Comparison of ENCODE assay signal across 19 cellular contexts in the genomic region with DNA sequence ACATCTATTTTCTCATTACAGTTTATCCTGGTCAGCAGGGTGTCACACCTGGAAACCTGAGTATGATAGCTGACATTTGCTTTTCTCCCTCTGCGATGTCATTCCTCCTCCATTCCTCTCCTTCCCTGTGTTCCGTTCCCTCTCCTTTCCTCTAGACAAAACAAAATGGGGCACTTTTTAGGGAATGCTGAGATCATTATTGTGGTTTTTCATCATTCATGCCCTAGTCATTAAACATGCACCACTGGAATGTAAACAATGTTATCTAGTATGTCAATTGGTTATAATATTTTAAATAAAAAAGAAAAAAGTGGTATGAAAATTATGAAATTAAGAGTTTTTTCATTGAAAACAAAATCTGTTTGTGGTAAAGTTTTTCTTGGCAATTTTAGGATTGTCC.
DNase-seq lines count a peak whose midpoint lies in the region; ATAC-seq, FAIRE-seq and TF ChIP-seq lines count a peak whose summit lies in the region.
"Had no signal": no experiment of that assay in that cellular context is flagged by ENCODE, and none has a peak within 500 bp of the region (broad histone marks: within the 10 kb centered on the region; RNA-seq: fewer than 3 reads in every experiment).

No MANE protein-coding gene starts in this region.

- no peak overlapping the region for H3K27ac ChIP-seq in gastroesophageal sphincter
- H3K27ac ChIP-seq: foreskin keratinocyte, PC-9 had no signal

- H3K9me3 Mint-ChIP-seq in progenitor cell of endocrine pancreas (ENCODE audit: low read depth): no peaks in the 10 kb centered on the region
- H3K9me3 Mint-ChIP-seq: activated naive CD8-positive, alpha-beta T cell treated with anti-CD3 and anti-CD28 coated beads, Interleukin-2, amount 50 U/mL, for 24 hours; CD14-positive monocyte; GM23338; immature natural killer cell; T-cell had no signal

- no peaks in the 10 kb centered on the region for H3K4me1 ChIP-seq in gastroesophageal sphincter

- H3K36me3 Mint-ChIP-seq in progenitor cell of endocrine pancreas (ENCODE audit: insufficient read depth): no peaks in the 10 kb centered on the region

- H3K4me3 ChIP-seq in gastroesophageal sphincter: no peak overlapping the region
- H3K4me3 ChIP-seq: GM23338, ovary, PC-9 had no signal

- FAIRE-seq in RCC 7860 (lab: Jason Lieb, UNC): peak; percentile 59
- FAIRE-seq: G401.6 had no signal

- no peaks in the 10 kb centered on the region for H3K27me3 Mint-ChIP-seq in progenitor cell of endocrine pancreas
- H3K27me3 Mint-ChIP-seq: activated naive CD8-positive, alpha-beta T cell treated with anti-CD3 and anti-CD28 coated beads, Interleukin-2, amount 50 U/mL, for 24 hours; T-cell had no signal

- 79 to 92% methylated on average over 2 of the region's 2 CpGs for WGBS in gastroesophageal sphincter (ENCODE audit: low coverage in 1 of 2), 2 donors

- peaks cover 0 to 44% of the 10 kb centered on the region in 2 donors for H3K36me3 ChIP-seq in gastroesophageal sphincter
- H3K36me3 ChIP-seq: ovary had no signal

- H3K4me1 Mint-ChIP-seq in progenitor cell of endocrine pancreas (ENCODE audit: low read depth): peaks cover 14% of the 10 kb centered on the region
- H3K4me1 Mint-ChIP-seq: activated naive CD8-positive, alpha-beta T cell treated with anti-CD3 and anti-CD28 coated beads, Interleukin-2, amount 50 U/mL, for 24 hours; CD14-positive monocyte; immature natural killer cell; T-cell had no signal

- TF ChIP-seq EP300 in gastroesophageal sphincter (IDR thresholded peaks at IDR 0.05): no peak

- TF ChIP-seq CTCF in progenitor cell of endocrine pancreas (IDR thresholded peaks at IDR 0.05; ENCODE audit: unreplicated experiment) (no peak), gastroesophageal sphincter (IDR thresholded peaks at IDR 0.05) (no peak)

- H3K27ac Mint-ChIP-seq in progenitor cell of endocrine pancreas: peak overlapping the region; percentile 2
- H3K27ac Mint-ChIP-seq: activated naive CD8-positive, alpha-beta T cell treated with anti-CD3 and anti-CD28 coated beads, Interleukin-2, amount 50 U/mL, for 24 hours; CD14-positive monocyte; GM23338; immature natural killer cell; T-cell had no signal

- no peak overlapping the region for H3K4me3 Mint-ChIP-seq in progenitor cell of endocrine pancreas (ENCODE audit: low read depth)
- H3K4me3 Mint-ChIP-seq: activated naive CD8-positive, alpha-beta T cell treated with anti-CD3 and anti-CD28 coated beads, Interleukin-2, amount 50 U/mL, for 24 hours; CD14-positive monocyte; GM23338; immature natural killer cell; T-cell had no signal

- no peaks in the 10 kb centered on the region for H3K9me3 ChIP-seq in gastroesophageal sphincter
- H3K9me3 ChIP-seq: ovary had no signal

- no peak for ATAC-seq in gastroesophageal sphincter
- ATAC-seq: activated naive CD8-positive, alpha-beta T cell treated with anti-CD3 and anti-CD28 coated beads, Interleukin-2, amount 50 U/mL, for 24 hours; foreskin keratinocyte; T-cell had no signal

- TF ChIP-seq POLR2A in gastroesophageal sphincter (IDR thresholded peaks at IDR 0.05): no peak

- H3K27me3 ChIP-seq in gastroesophageal sphincter: no peaks in the 10 kb centered on the region
- H3K27me3 ChIP-seq: foreskin keratinocyte, ovary had no signal

- DNase-seq in Daoy (ENCODE audit: low read depth) (peak; percentile 62), RCC 7860 (ENCODE audit: low spot score) (peak; percentile 46), fibroblast of gingiva (ENCODE audit: low read depth) (peak; percentile 46), progenitor cell of endocrine pancreas (ENCODE audit: low spot score, unreplicated experiment) (no peak), NCI-H1694 treated with DMSO at 0.1 percent for 48 hours (lab: John Stamatoyannopoulos, UW) (no peak), DMS 273 treated with DMSO at 0.1 percent for 48 hours (lab: John Stamatoyannopoulos, UW) (no peak)
- DNase-seq in stimulated activated CD8-positive, alpha-beta memory T cell treated with anti-CD3 and anti-CD28 coated beads, Interleukin-4, amount 100 ng/mL, for 48 hours: no peak
- DNase-seq: activated naive CD8-positive, alpha-beta T cell treated with anti-CD3 and anti-CD28 coated beads, Interleukin-2, amount 50 U/mL, for 24 hours; immature natural killer cell; NCI-H187; NCI-H524 treated with DMSO at 0.1 percent for 48 hours; PC-9; T-cell had no signal

Comparison
In these comparisons a context has a peak if more than half of its experiments do, and no peak if none do; other contexts are left out.
1. DNase-seq: peak in Daoy (single experiment), RCC 7860 (single experiment) and fibroblast of gingiva (single experiment); none in progenitor cell of endocrine pancreas (single experiment), stimulated activated CD8-positive, alpha-beta memory T cell treated with anti-CD3 and anti-CD28 coated beads, Interleukin-4, amount 100 ng/mL, for 48 hours (single experiment), NCI-H1694 treated with DMSO at 0.1 percent for 48 hours (single experiment) and DMS 273 treated with DMSO at 0.1 percent for 48 hours (single experiment).